16 cellular contexts compared by ENCODE assay signal in genomic region chr19:51124216-51124615, GRCh38. TPM values are rescaled to one million over a fixed set of nuclear protein-coding genes. Genes with fewer than 3 reads are reported as not detected.
DNase-seq lines count a peak whose midpoint lies in the region; ATAC-seq and TF ChIP-seq lines count a peak whose summit lies in the region.
"Had no signal": no experiment of that assay in that cellular context is flagged by ENCODE, and none has a peak within 500 bp of the region (broad histone marks: within the 10 kb centered on the region; RNA-seq: fewer than 3 reads in every experiment).

No MANE protein-coding gene starts in this region.

- H3K9me3 ChIP-seq in left ventricle myocardium inferior (replicated peaks) (no peaks in the 10 kb centered on the region), A673 (ENCODE audit: low read depth, low read length, poor library complexity, severe bottlenecking) (no peaks in the 10 kb centered on the region)
- H3K9me3 ChIP-seq: prostate gland, thyroid gland had no signal

- peaks cover 59% of the 10 kb centered on the region for H3K27me3 ChIP-seq in left ventricle myocardium inferior (ENCODE audit: low read depth)
- H3K27me3 ChIP-seq in A673 (replicated peaks; ENCODE audit: insufficient read depth, low read depth, low read length, poor library complexity): peaks cover 5% of the 10 kb centered on the region
- H3K27me3 ChIP-seq: thyroid gland had no signal

- POLR2A ChIA-PET in activated naive CD8-positive, alpha-beta T cell treated with anti-CD3 and anti-CD28 coated beads, Interleukin-2, amount 10 ng/mL, durations not matched to agents 7 days and 5 days (lab: Charles Lee): no interaction called here
- POLR2A ChIA-PET in A673 (lab: Charles Lee; ENCODE audit: low non-redundant PET): no interaction called here

- H3K4me1 Mint-ChIP-seq in activated naive CD8-positive, alpha-beta T cell treated with anti-CD3 and anti-CD28 coated beads, Interleukin-2, amount 10 ng/mL, durations not matched to agents 7 days and 5 days: peaks cover 63% of the 10 kb centered on the region
- H3K4me1 Mint-ChIP-seq in natural killer cell (peaks cover 77 to 91% of the 10 kb centered on the region in 2 donors), endothelial cell (ENCODE audit: unreplicated experiment) (peaks cover 49% of the 10 kb centered on the region)

- TF ChIP-seq CTCF in left ventricle myocardium inferior (IDR thresholded peaks at IDR 0.05; ENCODE audit: borderline replicate concordance) (no peak), natural killer cell (IDR thresholded peaks at IDR 0.05) (no peak), GM13977 (IDR thresholded peaks at IDR 0.05; ENCODE audit: extremely low read depth, insufficient read depth, missing control alignments) (no peak), endothelial cell (IDR thresholded peaks at IDR 0.05; ENCODE audit: unreplicated experiment) (no peak), A673 (conservative IDR thresholded peaks at IDR 0.05; ENCODE audit: low read depth, low read length) (no peak)

- no TSS peak for BruUV-seq in A673 (replicated peaks; lab: Mats Ljungman, UMichigan)

- H3K27me3 Mint-ChIP-seq in activated naive CD8-positive, alpha-beta T cell treated with anti-CD3 and anti-CD28 coated beads, Interleukin-2, amount 10 ng/mL, durations not matched to agents 7 days and 5 days: no peaks in the 10 kb centered on the region
- H3K27me3 Mint-ChIP-seq in natural killer cell (ENCODE audit: low read depth in 2 of 2) (no peaks in the 10 kb centered on the region), endothelial cell (ENCODE audit: unreplicated experiment) (peaks cover 16% of the 10 kb centered on the region)

- intact Hi-C loops in left ventricle myocardium inferior (cut with micrococcal nuclease) (no loop called here), left ventricle myocardium superior (cut with micrococcal nuclease) (no loop called here), natural killer cell (cut with micrococcal nuclease) (loop anchor here (5.0 kb wide), 1 partner anchor 43 kb away; no protein-coding TSS in a partner anchor), A673 (cut with micrococcal nuclease; ENCODE audit: unreplicated experiment) (no loop called here)

- H3K27ac ChIP-seq in left ventricle myocardium inferior (replicated peaks): peak overlapping the region; percentile 61
- H3K27ac ChIP-seq in A673 (ENCODE audit: low read depth, low read length, poor library complexity, severe bottlenecking): no peak overlapping the region
- H3K27ac ChIP-seq: prostate gland, thyroid gland had no signal

- peak overlapping the region; percentile 72 for H3K4me3 Mint-ChIP-seq in activated naive CD8-positive, alpha-beta T cell treated with anti-CD3 and anti-CD28 coated beads, Interleukin-2, amount 10 ng/mL, durations not matched to agents 7 days and 5 days
- H3K4me3 Mint-ChIP-seq in natural killer cell (peak overlapping the region; percentile 87), endothelial cell (ENCODE audit: unreplicated experiment) (no peak overlapping the region)
- H3K4me3 Mint-ChIP-seq: GM23338 had no signal

- H3K36me3 Mint-ChIP-seq in activated naive CD8-positive, alpha-beta T cell treated with anti-CD3 and anti-CD28 coated beads, Interleukin-2, amount 10 ng/mL, durations not matched to agents 7 days and 5 days: no peaks in the 10 kb centered on the region
- H3K36me3 Mint-ChIP-seq in natural killer cell: no peaks in the 10 kb centered on the region
- no peaks in the 10 kb centered on the region for H3K36me3 Mint-ChIP-seq in endothelial cell (ENCODE audit: low read depth, unreplicated experiment)

- peak overlapping the region; percentile 96 for H3K27ac Mint-ChIP-seq in activated naive CD8-positive, alpha-beta T cell treated with anti-CD3 and anti-CD28 coated beads, Interleukin-2, amount 10 ng/mL, durations not matched to agents 7 days and 5 days
- H3K27ac Mint-ChIP-seq in natural killer cell: peak overlapping the region; percentile 94 to 96
- H3K27ac Mint-ChIP-seq in endothelial cell (ENCODE audit: unreplicated experiment): no peak overlapping the region
- H3K27ac Mint-ChIP-seq: GM23338 had no signal

- DNase-seq in left ventricle myocardium inferior: no peak
- DNase-seq in left ventricle myocardium superior: no peak
- peak; percentile 30 for DNase-seq in activated naive CD8-positive, alpha-beta T cell treated with anti-CD3 and anti-CD28 coated beads, Interleukin-2, amount 10 ng/mL, durations not matched to agents 7 days and 5 days
- DNase-seq in natural killer cell: no peak
- no peak for DNase-seq in GM13977 (ENCODE audit: low spot score)
- no peak for DNase-seq in NCI-H82 (lab: John Stamatoyannopoulos, UW)
- DNase-seq in endothelial cell (ENCODE audit: low spot score): no peak
- no peak for DNase-seq in A673 (ENCODE audit: low spot score)
- DNase-seq: activated CD8-positive, alpha-beta memory T cell treated with anti-CD3 and anti-CD28 coated beads for 24 hours; NCI-H1417 treated with DMSO at 0.1 percent for 48 hours; NCI-H345; SHP77 had no signal

- in situ Hi-C loops in GM13977 (cut with MboI; ENCODE audit: low pct_unique_long_range_greater_than_20kb, low sequenced_read_pairs, unreplicated experiment): no loop called here

- H3K9me3 Mint-ChIP-seq in activated naive CD8-positive, alpha-beta T cell treated with anti-CD3 and anti-CD28 coated beads, Interleukin-2, amount 10 ng/mL, durations not matched to agents 7 days and 5 days: no peaks in the 10 kb centered on the region
- H3K9me3 Mint-ChIP-seq in natural killer cell: no peaks in the 10 kb centered on the region
- no peaks in the 10 kb centered on the region for H3K9me3 Mint-ChIP-seq in endothelial cell (ENCODE audit: unreplicated experiment)
- H3K9me3 Mint-ChIP-seq: GM23338 had no signal

- H3K36me3 ChIP-seq in left ventricle myocardium inferior (no peaks in the 10 kb centered on the region), A673 (ENCODE audit: insufficient read depth, low read length, poor library complexity, severe bottlenecking) (no peaks in the 10 kb centered on the region)
- H3K36me3 ChIP-seq: prostate gland, thyroid gland had no signal

- CTCF ChIA-PET in A673 (lab: Charles Lee): no interaction called here

- peaks cover 18% of the 10 kb centered on the region for H3K4me1 ChIP-seq in left ventricle myocardium inferior
- H3K4me1 ChIP-seq in A673 (ENCODE audit: insufficient read depth, low read length, poor library complexity, severe bottlenecking): no peaks in the 10 kb centered on the region
- H3K4me1 ChIP-seq: prostate gland had no signal

- H3K4me3 ChIP-seq in left ventricle myocardium inferior: no peak overlapping the region
- H3K4me3 ChIP-seq in A673 (ENCODE audit: low read depth, low read length, poor library complexity, severe bottlenecking): no peak overlapping the region
- H3K4me3 ChIP-seq: GM23338, prostate gland, thyroid gland had no signal

- ATAC-seq in left ventricle myocardium superior: no peak
- ATAC-seq in activated naive CD8-positive, alpha-beta T cell treated with anti-CD3 and anti-CD28 coated beads, Interleukin-2, amount 10 ng/mL, durations not matched to agents 7 days and 5 days (ENCODE audit: low read depth): no peak
- ATAC-seq in natural killer cell: no peak
- ATAC-seq: GM23338 had no signal

RNA-seq across cellular contexts. Expression of gene SIGLEC9, which starts 0.5 kb away (rescaled TPM):
- total RNA-seq in left ventricle myocardium inferior: 1.7 TPM
- total RNA-seq in left ventricle myocardium superior: 1.4 TPM
- total RNA-seq in activated naive CD8-positive, alpha-beta T cell treated with anti-CD3 and anti-CD28 coated beads, Interleukin-2, amount 10 ng/mL, durations not matched to agents 7 days and 5 days: 1 to 10 TPM; 1.3 to 2.0 TPM
- 10 to 100 TPM; 13.0 to 15.3 (median 13.8) TPM for total RNA-seq in natural killer cell
- total RNA-seq in endothelial cell (ENCODE audit: unreplicated experiment): 0.82 TPM
- total RNA-seq in A673 (2021): not detected in 2 replicates
- total RNA-seq: GM23338, LHCN-M2 had no signal

RNA-seq across cellular contexts. Expression of gene CTU1, which starts 16.0 kb away (rescaled TPM):
- total RNA-seq in left ventricle myocardium inferior: 4.4 TPM
- total RNA-seq in left ventricle myocardium superior: 3.6 TPM
- total RNA-seq in activated naive CD8-positive, alpha-beta T cell treated with anti-CD3 and anti-CD28 coated beads, Interleukin-2, amount 10 ng/mL, durations not matched to agents 7 days and 5 days: 10 to 100 TPM in 1 of 2 experiments, 1 to 10 TPM in 1; 9.4 to 10.1 TPM
- total RNA-seq in natural killer cell: 1 to 10 TPM; 2.5 to 6.5 (median 3.8) TPM
- total RNA-seq in endothelial cell (ENCODE audit: unreplicated experiment): 5.4 TPM
- total RNA-seq in A673 (2021): 11.8 and 13.4 TPM in 2 replicates

RNA-seq across cellular contexts. Expression of gene SIGLEC7, which starts 17.9 kb away (rescaled TPM):
- total RNA-seq in left ventricle myocardium inferior (0.47 TPM), left ventricle myocardium superior (0.50 TPM), natural killer cell (10 to 100 TPM; 48.6 to 56.0 (median 49.5) TPM), endothelial cell (ENCODE audit: unreplicated experiment) (not detected), A673 (2021) (not detected in 2 replicates)
- total RNA-seq in activated naive CD8-positive, alpha-beta T cell treated with anti-CD3 and anti-CD28 coated beads, Interleukin-2, amount 10 ng/mL, durations not matched to agents 7 days and 5 days: under 1 TPM; 0.33 to 0.40 TPM
- total RNA-seq: GM23338, LHCN-M2, prostate gland had no signal

RNA-seq across cellular contexts. Expression of gene KLK14, which starts 41.5 kb away (rescaled TPM):
- total RNA-seq in left ventricle myocardium inferior: 1.6 TPM
- 0.89 TPM for total RNA-seq in left ventricle myocardium superior
- under 1 TPM; 0.72 to 0.91 TPM for total RNA-seq in activated naive CD8-positive, alpha-beta T cell treated with anti-CD3 and anti-CD28 coated beads, Interleukin-2, amount 10 ng/mL, durations not matched to agents 7 days and 5 days
- 1 to 10 TPM in 2 of 3 donors, under 1 TPM in 1; 0.64 to 1.3 (median 1.1) TPM for total RNA-seq in natural killer cell
- total RNA-seq in endothelial cell (ENCODE audit: unreplicated experiment): not detected
- 1.0 and 1.2 TPM in 2 replicates for total RNA-seq in A673 (2021)
- total RNA-seq: GM23338, LHCN-M2, thyroid gland had no signal

RNA-seq across cellular contexts. Expression of gene KLK13, which starts 59.3 kb away (rescaled TPM):
- not detected for total RNA-seq in left ventricle myocardium inferior
- total RNA-seq in left ventricle myocardium superior: not detected
- not detected for total RNA-seq in activated naive CD8-positive, alpha-beta T cell treated with anti-CD3 and anti-CD28 coated beads, Interleukin-2, amount 10 ng/mL, durations not matched to agents 7 days and 5 days
- total RNA-seq in natural killer cell: not detected
- 0.67 TPM for total RNA-seq in endothelial cell (ENCODE audit: unreplicated experiment)
- total RNA-seq in A673 (2021): not detected in 2 replicates
- total RNA-seq: LHCN-M2 had no signal

Comparison
In these comparisons a context has a peak if more than half of its experiments do, and no peak if none do; other contexts are left out.
1. RNA of gene SIGLEC7, which starts 17.9 kb away (total RNA-seq): 48.6 to 56.0 TPM in natural killer cell; 0.50 TPM in left ventricle myocardium superior (single experiment), 0.47 TPM in left ventricle myocardium inferior (single experiment), 0.33 to 0.40 TPM in activated naive CD8-positive, alpha-beta T cell treated with anti-CD3 and anti-CD28 coated beads, Interleukin-2, amount 10 ng/mL, durations not matched to agents 7 days and 5 days, not detected in endothelial cell (single experiment) and not detected in A673; every median in the first group is over 10 times any median in the second.